8 cellular contexts compared by ENCODE assay signal in genomic region chrX:49191033-49191871, GRCh38. TPM values are rescaled to one million over a fixed set of nuclear protein-coding genes. Genes with fewer than 3 reads are reported as not detected.
A peak's percentile ranks its signal among the peaks of the same experiment; 100 is the strongest.
DNase-seq lines count a peak whose midpoint lies in the region; ATAC-seq and TF ChIP-seq lines count a peak whose summit lies in the region.

No MANE protein-coding gene starts in this region.

- no peaks in the 10 kb centered on the region for H4K20me1 ChIP-seq in DOHH2 (ENCODE audit: control insufficient read depth, insufficient read depth, low read depth, low read length)

- no peaks in the 10 kb centered on the region for H3K9me2 ChIP-seq in DOHH2 (replicated peaks; ENCODE audit: control insufficient read depth, low read length)

- H3K4me2 ChIP-seq in DOHH2 (ENCODE audit: low read length) = peak overlapping the region; percentile 63

- H3K27me3 ChIP-seq in DOHH2 (ENCODE audit: control insufficient read depth, low read length) = no peaks in the 10 kb centered on the region
- H3K27me3 ChIP-seq in stomach = no peaks in the 10 kb centered on the region

- H3K4me3 Mint-ChIP-seq in natural killer cell treated with Interleukin-12 subunit alpha and Interleukin-12 subunit beta and Interleukin-15 and Interleukin-18, amount 100 ng/mL, for 72 hours = peak overlapping the region; percentile 97

- H3K4me3 ChIP-seq in DOHH2 (ENCODE audit: low read length) (peak overlapping the region; percentile 82), fibroblast of pulmonary artery (replicated peaks; ENCODE audit: low read depth, low read length) (peak overlapping the region; percentile 73), stomach (peak overlapping the region; percentile 57 to 61 (median 58))

- peak; percentile 96 for DNase-seq in RPMI8226
- DNase-seq in activated T-helper 9 cell treated with anti-CD3 and anti-CD28 coated beads, Interleukin-2, amount 50 U/mL, for 16 hours (ENCODE audit: low read depth) = peak; percentile 73
- DNase-seq in fibroblast of pulmonary artery (ENCODE audit: low read depth) = peak; percentile 100
- peak; percentile 93 for DNase-seq in natural killer cell treated with Interleukin-12 subunit alpha and Interleukin-12 subunit beta and Interleukin-15 and Interleukin-18, amount 100 ng/mL, for 72 hours (ENCODE audit: low spot score)
- peak; percentile 90 for DNase-seq in stomach

- H3K9me3 ChIP-seq in DOHH2 (ENCODE audit: control insufficient read depth, insufficient read depth, low read length) (no peaks in the 10 kb centered on the region), KOPT-K1 (ENCODE audit: insufficient read depth, low read length, poor library complexity, severe bottlenecking) (no peaks in the 10 kb centered on the region), stomach (peaks cover 0 to 8% (median 3%) of the 10 kb centered on the region in 4 donors)

- H3K79me2 ChIP-seq in DOHH2 (ENCODE audit: control insufficient read depth, low read length) = peaks cover 3% of the 10 kb centered on the region

- no peaks in the 10 kb centered on the region for H3K36me3 Mint-ChIP-seq in natural killer cell treated with Interleukin-12 subunit alpha and Interleukin-12 subunit beta and Interleukin-15 and Interleukin-18, amount 100 ng/mL, for 72 hours

- 0 to 44% (median 3%) methylated on average over 25 to 54 of the region's 54 CpGs for WGBS in stomach, 5 donors

- no peaks in the 10 kb centered on the region for H3K36me3 ChIP-seq in DOHH2 (ENCODE audit: control insufficient read depth, low read length)
- H3K36me3 ChIP-seq in KOPT-K1 (ENCODE audit: insufficient read depth, low read length) = no peaks in the 10 kb centered on the region
- H3K36me3 ChIP-seq in stomach = no peaks in the 10 kb centered on the region

- peak overlapping the region; percentile 86 to 90 for H3K27ac Mint-ChIP-seq in natural killer cell treated with Interleukin-12 subunit alpha and Interleukin-12 subunit beta and Interleukin-15 and Interleukin-18, amount 100 ng/mL, for 72 hours

- TF ChIP-seq EP300 in stomach (IDR thresholded peaks at IDR 0.05) = no peak

- H3F3A ChIP-seq in DOHH2 (ENCODE audit: control insufficient read depth, insufficient read depth) = peaks cover 7% of the 10 kb centered on the region

- H3K4me1 Mint-ChIP-seq in natural killer cell treated with Interleukin-12 subunit alpha and Interleukin-12 subunit beta and Interleukin-15 and Interleukin-18, amount 100 ng/mL, for 72 hours (ENCODE audit: low read depth in 2 of 2) = peaks cover 16 to 24% of the 10 kb centered on the region in 2 donors

- H3K27ac ChIP-seq in DOHH2 (ENCODE audit: low read depth, low read length) = peak overlapping the region; percentile 80
- H3K27ac ChIP-seq in KOPT-K1 (ENCODE audit: low read depth, low read length, poor library complexity, severe bottlenecking) = peak overlapping the region; percentile 88
- H3K27ac ChIP-seq in stomach = peak overlapping the region; percentile 87 to 95 (median 89)

- no peak for TF ChIP-seq CTCF in DOHH2 (IDR thresholded peaks at IDR 0.05; ENCODE audit: low read depth, low read length, poor library complexity, severe bottlenecking)
- TF ChIP-seq CTCF in fibroblast of pulmonary artery (IDR thresholded peaks at IDR 0.05; ENCODE audit: low read length, missing control alignments) = no peak
- no peak for TF ChIP-seq CTCF in stomach (IDR thresholded peaks at IDR 0.05)

- intact Hi-C loops in stomach (cut with DNase I; ENCODE audit: low total_unique reads) = no loop called here

- H3K4me1 ChIP-seq in DOHH2 (ENCODE audit: control insufficient read depth, low read length) = peaks cover 38% of the 10 kb centered on the region
- peaks cover 0 to 24% (median 12%) of the 10 kb centered on the region in 4 donors for H3K4me1 ChIP-seq in stomach

- ATAC-seq in GM21825 (IDR thresholded peaks at IDR 0.05; ENCODE audit: unreplicated experiment) = peak; percentile 87
- peak; percentile 94 to 95 for ATAC-seq in natural killer cell treated with Interleukin-12 subunit alpha and Interleukin-12 subunit beta and Interleukin-15 and Interleukin-18, amount 100 ng/mL, for 72 hours

- no peaks in the 10 kb centered on the region for H3K9me3 Mint-ChIP-seq in natural killer cell treated with Interleukin-12 subunit alpha and Interleukin-12 subunit beta and Interleukin-15 and Interleukin-18, amount 100 ng/mL, for 72 hours

- no peaks in the 10 kb centered on the region for H3K27me3 Mint-ChIP-seq in natural killer cell treated with Interleukin-12 subunit alpha and Interleukin-12 subunit beta and Interleukin-15 and Interleukin-18, amount 100 ng/mL, for 72 hours

- TF ChIP-seq POLR2A in stomach (IDR thresholded peaks at IDR 0.05) = peak in 1 of 4 donors; percentile 76

RNA-seq across cellular contexts. Expression of gene PRICKLE3, which starts 5.1 kb away (rescaled TPM):
- total RNA-seq in natural killer cell treated with Interleukin-12 subunit alpha and Interleukin-12 subunit beta and Interleukin-15 and Interleukin-18, amount 100 ng/mL, for 72 hours = 10 to 100 TPM; 13.1 to 16.0 TPM
- total RNA-seq in stomach = 10 to 100 TPM in 3 of 5 donors, 1 to 10 TPM in 2; 3.7 to 65.1 (median 16.9) TPM
- polyA plus RNA-seq in stomach = 1 to 10 TPM; 6.3 to 7.1 (median 6.5) TPM

RNA-seq across cellular contexts. Expression of gene SYP, which starts 8.7 kb away (rescaled TPM):
- total RNA-seq in natural killer cell treated with Interleukin-12 subunit alpha and Interleukin-12 subunit beta and Interleukin-15 and Interleukin-18, amount 100 ng/mL, for 72 hours = 1 to 10 TPM in 1 of 2 donors, under 1 TPM in 1; 0.84 to 1.7 TPM
- 100 to 1,000 TPM in 1 of 5 donors, 1 to 10 TPM in 2, under 1 TPM in 1, not detected in 1; 0.89 to 211 (median 3.3) TPM for total RNA-seq in stomach
- polyA plus RNA-seq in stomach = 1 to 10 TPM in 2 of 3 donors, under 1 TPM in 1; 0.92 to 5.0 (median 3.9) TPM

RNA-seq across cellular contexts. Expression of gene PLP2, which starts 19.6 kb away (rescaled TPM):
- 10 to 100 TPM; 50.6 to 54.0 TPM for total RNA-seq in natural killer cell treated with Interleukin-12 subunit alpha and Interleukin-12 subunit beta and Interleukin-15 and Interleukin-18, amount 100 ng/mL, for 72 hours
- total RNA-seq in stomach = 100 to 1,000 TPM in 1 of 5 donors, 10 to 100 TPM in 4; 14.0 to 155 (median 52.2) TPM
- 100 to 1,000 TPM in 1 of 3 donors, 10 to 100 TPM in 2; 55.0 to 323 (median 94.4) TPM for polyA plus RNA-seq in stomach

RNA-seq across cellular contexts. Expression of gene MAGIX, which starts 28.7 kb away (rescaled TPM):
- total RNA-seq in natural killer cell treated with Interleukin-12 subunit alpha and Interleukin-12 subunit beta and Interleukin-15 and Interleukin-18, amount 100 ng/mL, for 72 hours = 1 to 10 TPM; 1.2 to 1.3 TPM
- 10 to 100 TPM in 3 of 5 donors, 1 to 10 TPM in 2; 4.7 to 43.2 (median 10.3) TPM for total RNA-seq in stomach
- 10 to 100 TPM; 18.9 to 41.1 (median 35.0) TPM for polyA plus RNA-seq in stomach

RNA-seq across cellular contexts. Expression of gene CACNA1F, which starts 41.9 kb away (rescaled TPM):
- under 1 TPM in 1 of 2 donors, not detected in 1; 0.14 TPM for total RNA-seq in natural killer cell treated with Interleukin-12 subunit alpha and Interleukin-12 subunit beta and Interleukin-15 and Interleukin-18, amount 100 ng/mL, for 72 hours
- 1 to 10 TPM in 1 of 5 donors, under 1 TPM in 2, not detected in 2; 0.37 to 6.1 (median 0.89) TPM for total RNA-seq in stomach
- polyA plus RNA-seq in stomach = under 1 TPM; 0.06 to 0.18 (median 0.15) TPM

Comparison
In these comparisons a context has a peak if more than half of its experiments do, and no peak if none do; other contexts are left out.
1. Peak in every context shown above with its lines: DNase-seq, ATAC-seq, H3K4me3 ChIP-seq and H3K27ac ChIP-seq.